In genomic region chr20:60559462-60559861, GRCh38 we compare ENCODE assay signal across 25 cellular contexts.
A peak's percentile ranks its signal among the peaks of the same experiment; 100 is the strongest.
DNase-seq lines count a peak whose midpoint lies in the region; ATAC-seq, FAIRE-seq and TF ChIP-seq lines count a peak whose summit lies in the region.
"Had no signal": no experiment of that assay in that cellular context is flagged by ENCODE, and none has a peak within 500 bp of the region (broad histone marks: within the 10 kb centered on the region; RNA-seq: fewer than 3 reads in every experiment).

No MANE protein-coding gene starts in this region.

- no peak overlapping the region for H3K27ac ChIP-seq in H1 (ENCODE audit: low read depth, low read length)
- H3K27ac ChIP-seq: adrenal gland; BLaER1 treated with 17β-estradiol and CSF1 and Interleukin-3, amounts not matched to agents 10 nM and 100 nM; psoas muscle had no signal

- H3K4me1 Mint-ChIP-seq in activated CD4-positive, alpha-beta T cell treated with anti-CD3 and anti-CD28 coated beads, Interleukin-2, amount 10 ng/mL, durations not matched to agents 24 days and 14 days: no peaks in the 10 kb centered on the region
- no peaks in the 10 kb centered on the region for H3K4me1 Mint-ChIP-seq in activated CD4-positive, alpha-beta T cell treated with anti-CD3 and anti-CD28 coated beads, Interleukin-2, amount 10 ng/mL, durations not matched to agents 7 days and 5 days

- no peak for TF ChIP-seq POLR2A in H1 (IDR thresholded peaks at IDR 0.05; ENCODE audit: control extremely low read depth in 1 of 2, low read depth in 2 of 2, low read length in 2 of 2)

- no peak for FAIRE-seq in H1 (lab: Jason Lieb, UNC)
- FAIRE-seq: bronchial epithelial cell, GM12878, urothelium cell line had no signal

- H4K91ac ChIP-seq in H1 (replicated peaks; ENCODE audit: insufficient read length, low read length): no peak overlapping the region

- intact Hi-C loops in activated CD4-positive, alpha-beta T cell treated with anti-CD3 and anti-CD28 coated beads, Interleukin-2, amount 10 ng/mL, durations not matched to agents 24 days and 14 days (cut with micrococcal nuclease): no loop called here

- H3K79me2 ChIP-seq in H1 (ENCODE audit: control insufficient read depth in 1 of 2, insufficient read depth in 2 of 2, low read length in 2 of 2): no peaks in the 10 kb centered on the region

- no peak overlapping the region for H3K4me3 ChIP-seq in H1 (ENCODE audit: extremely low read depth in 1 of 4, insufficient read depth in 2 of 4, low read depth in 3 of 4, low read length in 4 of 4)
- no peak overlapping the region for H3K4me3 ChIP-seq in skeletal muscle cell (ENCODE audit: low read depth, low read length)
- H3K4me3 ChIP-seq: adrenal gland; BLaER1 treated with 17β-estradiol and CSF1 and Interleukin-3, amounts not matched to agents 10 nM and 100 nM; GM12878; psoas muscle had no signal

- WGBS in H1 (ENCODE audit: extremely low coverage in 1 of 2, insufficient coverage in 1 of 2, insufficient read length in 1 of 2, insufficient replicate concordance in 2 of 2, low coverage in 1 of 2, low lambda C conversion rate in 2 of 2, missing lambda C conversion rate in 1 of 2), 2 experiments: 72% methylated on average over 7 of the region's 7 CpGs; no CpG with 5 or more reads in 1 of the 2 experiments

- H3K36me3 ChIP-seq in H1 (ENCODE audit: control insufficient read depth in 2 of 4, insufficient read depth in 4 of 4, low read length in 3 of 4): no peaks in the 10 kb centered on the region
- H3K36me3 ChIP-seq: adrenal gland; BLaER1 treated with 17β-estradiol and CSF1 and Interleukin-3, amounts not matched to agents 10 nM and 100 nM had no signal

- H3K36me3 Mint-ChIP-seq in activated CD4-positive, alpha-beta T cell treated with anti-CD3 and anti-CD28 coated beads, Interleukin-2, amount 10 ng/mL, durations not matched to agents 24 days and 14 days (ENCODE audit: low read depth): no peaks in the 10 kb centered on the region
- H3K36me3 Mint-ChIP-seq in activated CD4-positive, alpha-beta T cell treated with anti-CD3 and anti-CD28 coated beads, Interleukin-2, amount 10 ng/mL, durations not matched to agents 7 days and 5 days (ENCODE audit: low read depth): no peaks in the 10 kb centered on the region

- no peaks in the 10 kb centered on the region for H3K9me3 Mint-ChIP-seq in activated CD4-positive, alpha-beta T cell treated with anti-CD3 and anti-CD28 coated beads, Interleukin-2, amount 10 ng/mL, durations not matched to agents 24 days and 14 days
- H3K9me3 Mint-ChIP-seq in activated CD4-positive, alpha-beta T cell treated with anti-CD3 and anti-CD28 coated beads, Interleukin-2, amount 10 ng/mL, durations not matched to agents 7 days and 5 days: no peaks in the 10 kb centered on the region
- H3K9me3 Mint-ChIP-seq: neural crest cell had no signal

- H3K79me1 ChIP-seq in H1 (ENCODE audit: low read depth, low read length): no peaks in the 10 kb centered on the region

- no peak for TF ChIP-seq CTCF in H1 (IDR thresholded peaks at IDR 0.05; ENCODE audit: control extremely low read depth in 1 of 3, insufficient read depth in 1 of 3, low read depth in 1 of 3, low read length in 3 of 3)

- H3K56ac ChIP-seq in H1 (replicated peaks; ENCODE audit: insufficient read length, low read depth, low read length): no peak overlapping the region

- H2AK5ac ChIP-seq in H1 (ENCODE audit: low read depth, low read length): no peak overlapping the region

- no peak overlapping the region for H4K8ac ChIP-seq in H1 (ENCODE audit: extremely low read depth, insufficient read depth, low read length)

- H3K27me3 Mint-ChIP-seq in activated CD4-positive, alpha-beta T cell treated with anti-CD3 and anti-CD28 coated beads, Interleukin-2, amount 10 ng/mL, durations not matched to agents 24 days and 14 days: no peaks in the 10 kb centered on the region
- H3K27me3 Mint-ChIP-seq in activated CD4-positive, alpha-beta T cell treated with anti-CD3 and anti-CD28 coated beads, Interleukin-2, amount 10 ng/mL, durations not matched to agents 7 days and 5 days: no peaks in the 10 kb centered on the region

- POLR2A ChIA-PET in activated CD4-positive, alpha-beta T cell treated with anti-CD3 and anti-CD28 coated beads, Interleukin-2, amount 10 ng/mL, durations not matched to agents 7 days and 5 days (lab: Charles Lee): no interaction called here
- POLR2A ChIA-PET in H1 (lab: Charles Lee; ENCODE audit: partially characterized antibody): no interaction called here

- CTCF ChIA-PET in activated CD4-positive, alpha-beta T cell treated with anti-CD3 and anti-CD28 coated beads, Interleukin-2, amount 10 ng/mL, durations not matched to agents 7 days and 5 days (lab: Charles Lee): no interaction called here
- CTCF ChIA-PET in H1 (lab: Charles Lee; ENCODE audit: partially characterized antibody): interaction anchor here (0.6 kb wide), 1 partner anchor 879 kb away, joined by 3 read pairs; no protein-coding TSS in a partner anchor

- H2BK20ac ChIP-seq in H1 (ENCODE audit: low read length): no peak overlapping the region

- H4K20me1 ChIP-seq in H1 (replicated peaks in 1 of 2; ENCODE audit: control insufficient read depth in 1 of 2, insufficient read depth in 2 of 2, low read length in 2 of 2): no peaks in the 10 kb centered on the region
- H4K20me1 ChIP-seq: BLaER1 treated with 17β-estradiol and CSF1 and Interleukin-3, amounts not matched to agents 10 nM and 100 nM had no signal

- no peak overlapping the region for H3K23ac ChIP-seq in H1 (ENCODE audit: insufficient read length)

- H3K4me1 ChIP-seq in H1 (replicated peaks in 1 of 4; ENCODE audit: control insufficient read depth in 3 of 4, insufficient read depth in 4 of 4, low read length in 3 of 4): peaks cover 0 to 2% (median 0%) of the 10 kb centered on the region in 4 experiments; a peak in 2 of 7 replicates
- H3K4me1 ChIP-seq: adrenal gland, psoas muscle had no signal

- H3K14ac ChIP-seq in H1 (ENCODE audit: insufficient read length): no peak overlapping the region

- no peak for TF ChIP-seq EP300 in H1 (IDR thresholded peaks at IDR 0.05; ENCODE audit: borderline replicate concordance in 1 of 2, low read depth in 2 of 2, low read length in 2 of 2)

- ATAC-seq in GM21381 (IDR thresholded peaks at IDR 0.05; ENCODE audit: unreplicated experiment) (no peak), GM21447 (IDR thresholded peaks at IDR 0.05; ENCODE audit: unreplicated experiment) (no peak)
- ATAC-seq: GM12878, psoas muscle had no signal

- no peak overlapping the region for H3K9ac ChIP-seq in H1 (replicated peaks in 1 of 4; ENCODE audit: extremely low read depth in 1 of 4, low read depth in 3 of 4, low read length in 3 of 4)
- H3K9ac ChIP-seq: BLaER1 treated with 17β-estradiol and CSF1 and Interleukin-3, amounts not matched to agents 10 nM and 100 nM had no signal

- H2AFZ ChIP-seq in H1 (ENCODE audit: low read length): no peak overlapping the region

- no peak overlapping the region for H2BK12ac ChIP-seq in H1 (ENCODE audit: low read depth, low read length)

- no peak overlapping the region for H3K27ac Mint-ChIP-seq in activated CD4-positive, alpha-beta T cell treated with anti-CD3 and anti-CD28 coated beads, Interleukin-2, amount 10 ng/mL, durations not matched to agents 24 days and 14 days
- H3K27ac Mint-ChIP-seq in activated CD4-positive, alpha-beta T cell treated with anti-CD3 and anti-CD28 coated beads, Interleukin-2, amount 10 ng/mL, durations not matched to agents 7 days and 5 days: no peak overlapping the region

- H3K4ac ChIP-seq in H1 (replicated peaks; ENCODE audit: insufficient read length, low read depth, low read length): no peak overlapping the region

- no peaks in the 10 kb centered on the region for H3K9me3 ChIP-seq in H1 (ENCODE audit: insufficient read depth in 2 of 2, low read depth in 1 of 2, low read length in 1 of 2)
- H3K9me3 ChIP-seq: adrenal gland; BLaER1 treated with 17β-estradiol and CSF1 and Interleukin-3, amounts not matched to agents 10 nM and 100 nM; psoas muscle had no signal

- no peak overlapping the region for H2BK120ac ChIP-seq in H1 (replicated peaks; ENCODE audit: low read depth, low read length)

- peak; percentile 28 for DNase-seq in activated CD4-positive, alpha-beta T cell treated with anti-CD3 and anti-CD28 coated beads, Interleukin-2, amount 10 ng/mL, durations not matched to agents 24 days and 14 days
- DNase-seq in activated CD4-positive, alpha-beta T cell treated with anti-CD3 and anti-CD28 coated beads, Interleukin-2, amount 10 ng/mL, durations not matched to agents 7 days and 5 days: no peak
- peak; percentile 8 for DNase-seq in NCI-H187 treated with DMSO at 0.1 percent for 48 hours (lab: John Stamatoyannopoulos, UW)
- no peak for DNase-seq in H1 (ENCODE audit: low read depth in 1 of 2, low spot score in 2 of 2)
- peak; percentile 3 for DNase-seq in skeletal muscle cell (ENCODE audit: low read depth)
- DNase-seq in activated CD8-positive, alpha-beta memory T cell treated with anti-CD3 and anti-CD28 coated beads, Interleukin-2, amount 50 U/mL, for 48 hours: no peak
- DNase-seq: activated CD4-positive, alpha-beta T cell treated with anti-CD3 and anti-CD28 coated beads for 4 hours; activated gamma-delta T cell treated with Interleukin-2 at 50 U/mL for 16 hours; adrenal gland; dermis blood vessel endothelial cell; foreskin melanocyte; hippocampal formation; NCI-H2171; NK-92 treated with Interleukin-12 subunit alpha and Interleukin-12 subunit beta, amount 100 ng/mL, for 24 hours; psoas muscle; stimulated activated CD4-positive, alpha-beta T cell treated with anti-CD3 and anti-CD28 coated beads, Interleukin-12 subunit alpha, Interleukin-12 subunit beta, amount 100 ng/mL, for 4 hours; stimulated activated CD8-positive, alpha-beta memory T cell treated with anti-CD3 and anti-CD28 coated beads, Interleukin-4, amount 100 ng/mL, for 48 hours; SW 1271 had no signal

- no peak overlapping the region for H3K4me3 Mint-ChIP-seq in activated CD4-positive, alpha-beta T cell treated with anti-CD3 and anti-CD28 coated beads, Interleukin-2, amount 10 ng/mL, durations not matched to agents 24 days and 14 days
- H3K4me3 Mint-ChIP-seq in activated CD4-positive, alpha-beta T cell treated with anti-CD3 and anti-CD28 coated beads, Interleukin-2, amount 10 ng/mL, durations not matched to agents 7 days and 5 days: no peak overlapping the region
- H3K4me3 Mint-ChIP-seq: neural crest cell had no signal

- H3K27me3 ChIP-seq in H1 (replicated peaks in 1 of 4; ENCODE audit: control insufficient read depth in 3 of 4, extremely low read depth in 1 of 4, insufficient read depth in 3 of 4, low read length in 3 of 4): no peaks in the 10 kb centered on the region; a peak in 3 of 7 replicates
- H3K27me3 ChIP-seq: adrenal gland; BLaER1 treated with 17β-estradiol and CSF1 and Interleukin-3, amounts not matched to agents 10 nM and 100 nM had no signal

- no peaks in the 10 kb centered on the region for H3K23me2 ChIP-seq in H1 (ENCODE audit: low read depth, low read length)

- no peak overlapping the region for H2BK5ac ChIP-seq in H1 (ENCODE audit: low read depth, low read length)

- H3K18ac ChIP-seq in H1 (ENCODE audit: extremely low read depth, low read length): no peak overlapping the region

- H2BK15ac ChIP-seq in H1 (ENCODE audit: low read length): no peak overlapping the region

- no peak overlapping the region for H3K4me2 ChIP-seq in H1 (ENCODE audit: insufficient read depth in 1 of 2, low read depth in 2 of 2, low read length in 2 of 2)
- H3K4me2 ChIP-seq: BLaER1 treated with 17β-estradiol and CSF1 and Interleukin-3, amounts not matched to agents 10 nM and 100 nM had no signal

- no peak overlapping the region for H4K5ac ChIP-seq in H1 (ENCODE audit: insufficient read length, low read depth, low read length)

- no peak for TF ChIP-seq RAD21 in H1 (IDR thresholded peaks at IDR 0.05 in 1 of 2, conservative IDR thresholded peaks at IDR 0.05 in 1 of 2; ENCODE audit: low read depth in 2 of 2, low read length in 2 of 2)

Comparison
In these comparisons a context has a peak if more than half of its experiments do, and no peak if none do; other contexts are left out.
1. DNase-seq: peak in activated CD4-positive, alpha-beta T cell treated with anti-CD3 and anti-CD28 coated beads, Interleukin-2, amount 10 ng/mL, durations not matched to agents 24 days and 14 days (single experiment), NCI-H187 treated with DMSO at 0.1 percent for 48 hours (single experiment) and skeletal muscle cell (single experiment); none in activated CD4-positive, alpha-beta T cell treated with anti-CD3 and anti-CD28 coated beads, Interleukin-2, amount 10 ng/mL, durations not matched to agents 7 days and 5 days (single experiment), H1 (0 of 2) and activated CD8-positive, alpha-beta memory T cell treated with anti-CD3 and anti-CD28 coated beads, Interleukin-2, amount 50 U/mL, for 48 hours (single experiment).